ENCODE assay signal across 1 cellular context in genomic region chr11:72075109-72075508, GRCh38.
TF ChIP-seq lines count a peak whose summit lies in the region.

No MANE protein-coding gene starts in this region.

TF ChIP-seq in WTC11, 78 proteins besides CTCF, POLR2A, EP300 and RAD21:
- no peak for TF ChIP-seq FOXP1 (CRISPR knock-in tag; IDR thresholded peaks at IDR 0.05; ENCODE audit: borderline replicate concordance)
- no peak for TF ChIP-seq JUN (CRISPR knock-in tag; IDR thresholded peaks at IDR 0.05)
- no peak for TF ChIP-seq CREB1 (CRISPR knock-in tag; IDR thresholded peaks at IDR 0.05)
- TF ChIP-seq SMAD3 (CRISPR knock-in tag; IDR thresholded peaks at IDR 0.05; ENCODE audit: borderline replicate concordance), result no peak
- TF ChIP-seq SOX15 (CRISPR knock-in tag; IDR thresholded peaks at IDR 0.05), result no peak
- TF ChIP-seq TEAD4 (CRISPR knock-in tag; IDR thresholded peaks at IDR 0.05), result no peak
- TF ChIP-seq ATF6 (CRISPR knock-in tag; IDR thresholded peaks at IDR 0.05), result no peak
